In genomic region chr2:102111823-102112222, GRCh38 we compare ENCODE assay signal across 2 cellular contexts.
TF ChIP-seq lines count a peak whose summit lies in the region.

No MANE protein-coding gene starts in this region.

TF ChIP-seq in K562, 482 proteins besides CTCF, POLR2A, EP300 and RAD21:
- TF ChIP-seq BDP1 (IDR thresholded peaks at IDR 0.05; ENCODE audit: insufficient read depth, insufficient read length): no peak
- no peak for TF ChIP-seq TRIM28 (IDR thresholded peaks at IDR 0.05)
- no peak for TF ChIP-seq MEIS2 (IDR thresholded peaks at IDR 0.05; ENCODE audit: partially characterized antibody)
- no peak for TF ChIP-seq JUNB (CRISPR knock-in tag; conservative IDR thresholded peaks at IDR 0.05)
- TF ChIP-seq PTRF (tag; IDR thresholded peaks at IDR 0.05): no peak
- no peak for TF ChIP-seq PATZ1 (CRISPR knock-in tag; IDR thresholded peaks at IDR 0.05; ENCODE audit: borderline replicate concordance)
- TF ChIP-seq TBP (optimal IDR thresholded peaks at IDR 0.05; ENCODE audit: low read depth, low read length): no peak
- TF ChIP-seq ZNF277 (CRISPR knock-in tag; IDR thresholded peaks at IDR 0.05; ENCODE audit: borderline replicate concordance): no peak
- no peak for TF ChIP-seq SAFB (IDR thresholded peaks at IDR 0.05; ENCODE audit: borderline replicate concordance, low read depth, low read length)
TF ChIP-seq in K562: peak in this region for 0.

TF ChIP-seq in HepG2, 621 proteins besides CTCF, POLR2A, EP300 and RAD21:
- TF ChIP-seq ZNF501 (CRISPR knock-in tag; IDR thresholded peaks at IDR 0.05) (0 out of 2 replicates have a peak, but pooled peaks have one; percentile 20), ZNF282 (IDR thresholded peaks at IDR 0.05; ENCODE audit: partially characterized antibody) (no peak), HNRNPH1 (optimal IDR thresholded peaks at IDR 0.05; ENCODE audit: low read depth, low read length) (no peak), THYN1 (CRISPR knock-in tag; IDR thresholded peaks at IDR 0.05; ENCODE audit: borderline replicate concordance, low read depth) (no peak), TEAD3 (CRISPR knock-in tag; optimal IDR thresholded peaks at IDR 0.05; ENCODE audit: borderline replicate concordance) (peak; percentile 8), HMGXB3 (CRISPR knock-in tag; IDR thresholded peaks at IDR 0.05; ENCODE audit: borderline replicate concordance) (0 out of 2 replicates have a peak, but pooled peaks have one; percentile 27), SMC3 (IDR thresholded peaks at IDR 0.05; ENCODE audit: low read length) (0 out of 2 replicates have a peak, but pooled peaks have one; percentile 8), ZBTB33 (CRISPR knock-in tag; IDR thresholded peaks at IDR 0.05) (no peak)
